ENCODE assay signal across 8 cellular contexts in the genomic region with DNA sequence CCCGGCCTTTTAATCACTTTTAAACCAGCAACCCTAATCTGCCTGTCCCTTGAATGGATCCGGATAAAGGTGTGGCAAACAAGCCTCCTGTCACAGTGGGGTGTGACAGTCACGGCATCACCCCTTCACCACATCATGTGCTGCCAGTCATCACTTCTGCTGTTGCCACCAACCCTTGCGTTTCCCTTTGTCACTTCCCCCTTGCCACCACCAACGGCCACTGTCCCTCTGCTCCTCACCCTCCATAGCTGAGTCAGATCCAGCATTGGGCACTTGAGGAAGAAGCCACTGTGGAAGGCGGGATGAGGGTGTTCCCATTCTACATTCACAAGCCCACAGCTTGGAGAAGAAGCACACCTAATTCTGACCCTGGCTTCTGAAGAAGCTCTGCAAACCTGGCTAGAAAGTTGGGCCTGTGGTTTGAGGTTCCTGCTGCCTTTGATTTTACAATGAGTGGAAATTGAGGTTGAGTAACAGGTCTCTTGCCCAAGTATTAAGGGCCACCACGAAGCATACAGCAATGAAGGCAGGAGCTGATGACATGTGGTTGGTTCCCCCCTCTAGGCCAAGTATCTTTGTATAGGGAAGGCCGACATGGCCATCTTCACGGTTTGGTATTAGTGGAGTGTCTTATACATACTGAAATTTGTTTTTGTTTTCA. TPM values are rescaled to one million over a fixed set of nuclear protein-coding genes. Genes with fewer than 3 reads are reported as not detected.
A peak's percentile ranks its signal among the peaks of the same experiment; 100 is the strongest.
DNase-seq lines count a peak whose midpoint lies in the region; ATAC-seq and TF ChIP-seq lines count a peak whose summit lies in the region.

No MANE protein-coding gene starts in this region.

- H3K56ac ChIP-seq in H9 (ENCODE audit: insufficient read length, low read depth, low read length) = no peak overlapping the region

- H3K14ac ChIP-seq in H9 (ENCODE audit: insufficient read depth, low read length) = no peak overlapping the region

- H2BK120ac ChIP-seq in H9 (ENCODE audit: low read depth, low read length, poor library complexity, severe bottlenecking) = no peak overlapping the region

- H2AFZ ChIP-seq in OCI-LY1 (ENCODE audit: low read length) (no peak overlapping the region), H9 (ENCODE audit: low read length) (no peak overlapping the region)

- H3K4me2 ChIP-seq in OCI-LY1 (ENCODE audit: low read length) (no peak overlapping the region; the same call in 1 of the 2 replicates), H9 (ENCODE audit: insufficient read depth, insufficient read length, low read length) (no peak overlapping the region)

- H4K20me1 ChIP-seq in OCI-LY1 (ENCODE audit: insufficient read depth, low read length) (no peaks in the 10 kb centered on the region), H9 (ENCODE audit: control insufficient read depth, insufficient read depth, insufficient read length) (no peaks in the 10 kb centered on the region)

- H2BK20ac ChIP-seq in H9 (ENCODE audit: low read depth, low read length, poor library complexity, severe bottlenecking) = no peak overlapping the region

- no CpG with 5 or more reads among the region's 9 CpGs for WGBS in H9 (ENCODE audit: extremely low coverage, insufficient read length, low lambda C conversion rate)

- H3K36me3 ChIP-seq in OCI-LY1 (ENCODE audit: insufficient read depth, low read length) = no peaks in the 10 kb centered on the region

- DNase-seq in GDM1 (lab: John Stamatoyannopoulos, UW) = peak; percentile 97
- DNase-seq in activated T-helper 9 cell treated with anti-CD3 and anti-CD28 coated beads, Interleukin-2, amount 50 U/mL, for 16 hours (ENCODE audit: low read depth) = peak; percentile 38
- peak; percentile 82 for DNase-seq in natural killer cell treated with Interleukin-12 subunit alpha and Interleukin-12 subunit beta and Interleukin-15 and Interleukin-18, amount 100 ng/mL, for 72 hours (ENCODE audit: low spot score)
- DNase-seq in NCI-H2029 (lab: John Stamatoyannopoulos, UW) = no peak
- DNase-seq in DMS53 treated with DMSO at 0.1 percent for 48 hours (lab: John Stamatoyannopoulos, UW; ENCODE audit: unreplicated experiment) = no peak
- DNase-seq in H9 = no peak

- no peaks in the 10 kb centered on the region for H3K9me2 ChIP-seq in OCI-LY1 (ENCODE audit: low read depth, low read length)

- H3K27me3 Mint-ChIP-seq in natural killer cell treated with Interleukin-12 subunit alpha and Interleukin-12 subunit beta and Interleukin-15 and Interleukin-18, amount 100 ng/mL, for 72 hours = peaks cover 0 to 5% of the 10 kb centered on the region in 2 donors
- H3K27me3 Mint-ChIP-seq in H9 (ENCODE audit: low read depth) = no peaks in the 10 kb centered on the region

- H4K8ac ChIP-seq in H9 (replicated peaks; ENCODE audit: insufficient read length, low read depth, low read length) = no peak overlapping the region

- H3K4ac ChIP-seq in H9 (ENCODE audit: low read depth, low read length) = no peak overlapping the region

- no peak overlapping the region for H2BK5ac ChIP-seq in H9 (ENCODE audit: insufficient read length, low read length)

- H3K18ac ChIP-seq in H9 (ENCODE audit: insufficient read length, low read depth, low read length) = no peak overlapping the region

- H2BK15ac ChIP-seq in H9 (ENCODE audit: low read depth, low read length) = no peak overlapping the region

- no peaks in the 10 kb centered on the region for H3K9me3 ChIP-seq in OCI-LY1 (ENCODE audit: low read length)
- no peaks in the 10 kb centered on the region for H3K9me3 ChIP-seq in H9 (ENCODE audit: control insufficient read depth, low read depth, low read length)

- H3K23ac ChIP-seq in H9 (ENCODE audit: insufficient read length, low read depth, low read length) = no peak overlapping the region

- H3K27ac ChIP-seq in OCI-LY1 (ENCODE audit: low read depth, low read length, poor library complexity, severe bottlenecking) = peak overlapping the region; percentile 82
- no peak overlapping the region for H3K27ac ChIP-seq in H9 (ENCODE audit: insufficient read length, low read depth, low read length)

- H3K9me3 Mint-ChIP-seq in natural killer cell treated with Interleukin-12 subunit alpha and Interleukin-12 subunit beta and Interleukin-15 and Interleukin-18, amount 100 ng/mL, for 72 hours = no peaks in the 10 kb centered on the region
- peaks cover 4 to 5% of the 10 kb centered on the region in 2 experiments; a peak in 2 of 5 replicates for H3K9me3 Mint-ChIP-seq in H9

- H3K23me2 ChIP-seq in H9 (ENCODE audit: insufficient read length, low read depth, low read length, poor library complexity, severe bottlenecking) = no peaks in the 10 kb centered on the region

- no peaks in the 10 kb centered on the region for H3K79me1 ChIP-seq in H9 (ENCODE audit: insufficient read depth, low read depth, low read length, poor library complexity, severe bottlenecking)

- no peak overlapping the region for H4K91ac ChIP-seq in H9 (ENCODE audit: insufficient read length, low read depth, low read length)

- H3K36me3 Mint-ChIP-seq in natural killer cell treated with Interleukin-12 subunit alpha and Interleukin-12 subunit beta and Interleukin-15 and Interleukin-18, amount 100 ng/mL, for 72 hours = peaks cover 6% of the 10 kb centered on the region
- peaks cover 0 to 10% (median 0%) of the 10 kb centered on the region in 3 experiments; a peak in 2 of 7 replicates for H3K36me3 Mint-ChIP-seq in H9 (ENCODE audit: insufficient read depth in 1 of 3, low read depth in 3 of 3)

- H3F3A ChIP-seq in OCI-LY1 (ENCODE audit: insufficient read depth, low read length) = no peaks in the 10 kb centered on the region

- ATAC-seq in natural killer cell treated with Interleukin-12 subunit alpha and Interleukin-12 subunit beta and Interleukin-15 and Interleukin-18, amount 100 ng/mL, for 72 hours = peak; percentile 95 to 97
- no peak for ATAC-seq in HG03139 (IDR thresholded peaks at IDR 0.05; ENCODE audit: unreplicated experiment)

- no peak overlapping the region for H4K5ac ChIP-seq in H9 (ENCODE audit: insufficient read length, low read depth, low read length)

- H3K4me1 ChIP-seq in OCI-LY1 (ENCODE audit: insufficient read depth, low read length, severe bottlenecking) (peaks cover 42% of the 10 kb centered on the region), H9 (ENCODE audit: insufficient read depth, low read length) (peaks cover 6% of the 10 kb centered on the region; the same call in 1 of the 2 replicates)

- H3K4me1 Mint-ChIP-seq in natural killer cell treated with Interleukin-12 subunit alpha and Interleukin-12 subunit beta and Interleukin-15 and Interleukin-18, amount 100 ng/mL, for 72 hours (ENCODE audit: low read depth in 2 of 2) = peaks cover 20 to 33% of the 10 kb centered on the region in 2 donors
- H3K4me1 Mint-ChIP-seq in H9 = peaks cover 17 to 23% of the 10 kb centered on the region in 2 experiments

- no peaks in the 10 kb centered on the region for H3K79me2 ChIP-seq in OCI-LY1 (ENCODE audit: insufficient read depth, low read length)
- H3K79me2 ChIP-seq in H9 (ENCODE audit: insufficient read depth, low read length) = no peaks in the 10 kb centered on the region

- H2AK5ac ChIP-seq in H9 (ENCODE audit: insufficient read length, low read length) = no peak overlapping the region

- no peak overlapping the region for H3K4me3 ChIP-seq in OCI-LY1 (ENCODE audit: low read depth, low read length, poor library complexity, severe bottlenecking)

- H3K9ac ChIP-seq in OCI-LY1 (ENCODE audit: low read length) (no peak overlapping the region; the same call in 1 of the 2 replicates), H9 (ENCODE audit: extremely low read depth, insufficient read length, low read length) (no peak overlapping the region)

- no peak overlapping the region for H3T11ph ChIP-seq in H9 (ENCODE audit: low read length)

- H3K4me3 Mint-ChIP-seq in natural killer cell treated with Interleukin-12 subunit alpha and Interleukin-12 subunit beta and Interleukin-15 and Interleukin-18, amount 100 ng/mL, for 72 hours = peak overlapping the region; percentile 75
- H3K4me3 Mint-ChIP-seq in H9 = no peak overlapping the region

- TF ChIP-seq CTCF in OCI-LY1 (IDR thresholded peaks at IDR 0.05; ENCODE audit: low read length) (no peak), H9 (conservative IDR thresholded peaks at IDR 0.05) (no peak)

- no peak overlapping the region for H2BK12ac ChIP-seq in H9 (ENCODE audit: insufficient read length, low read depth, low read length)

- no peaks in the 10 kb centered on the region for H3K27me3 ChIP-seq in OCI-LY1 (ENCODE audit: insufficient read depth, low read length)
- H3K27me3 ChIP-seq in H9 (ENCODE audit: insufficient read depth, low read length) = no peaks in the 10 kb centered on the region

- peak overlapping the region; percentile 73 to 85 for H3K27ac Mint-ChIP-seq in natural killer cell treated with Interleukin-12 subunit alpha and Interleukin-12 subunit beta and Interleukin-15 and Interleukin-18, amount 100 ng/mL, for 72 hours
- H3K27ac Mint-ChIP-seq in H9 = peak overlapping the region in 1 of 3 experiments; percentile 42; a peak in 2 of 7 replicates

RNA-seq across cellular contexts. Expression of a gene that starts 22.9 kb away (rescaled TPM):
- 100 to 1,000 TPM; 113 to 116 TPM for total RNA-seq in natural killer cell treated with Interleukin-12 subunit alpha and Interleukin-12 subunit beta and Interleukin-15 and Interleukin-18, amount 100 ng/mL, for 72 hours
- 117 and 122 TPM in 2 replicates for total RNA-seq in H9 (2021)

Comparison
In these comparisons a context has a peak if more than half of its experiments do, and no peak if none do; other contexts are left out.
1. DNase-seq: peak in GDM1 (single experiment), activated T-helper 9 cell treated with anti-CD3 and anti-CD28 coated beads, Interleukin-2, amount 50 U/mL, for 16 hours (single experiment) and natural killer cell treated with Interleukin-12 subunit alpha and Interleukin-12 subunit beta and Interleukin-15 and Interleukin-18, amount 100 ng/mL, for 72 hours (single experiment); none in NCI-H2029 (single experiment), DMS53 treated with DMSO at 0.1 percent for 48 hours (single experiment) and H9 (single experiment).